14 cellular contexts compared by ENCODE assay signal in genomic region chr13:20264271-20265018, GRCh38. TPM values are rescaled to one million over a fixed set of nuclear protein-coding genes. Genes with fewer than 3 reads are reported as not detected.
A peak's percentile ranks its signal among the peaks of the same experiment; 100 is the strongest.
DNase-seq lines count a peak whose midpoint lies in the region; ATAC-seq and TF ChIP-seq lines count a peak whose summit lies in the region.
"Had no signal": no experiment of that assay in that cellular context is flagged by ENCODE, and none has a peak within 500 bp of the region (broad histone marks: within the 10 kb centered on the region; RNA-seq: fewer than 3 reads in every experiment).

No MANE protein-coding gene starts in this region.

- H3K4me1 ChIP-seq in testis: no peaks in the 10 kb centered on the region
- H3K4me1 ChIP-seq: ascending aorta, SJCRH30 had no signal

- DNase-seq in CMK (ENCODE audit: low read depth) (peak; percentile 5), sciatic nerve (ENCODE audit: low spot score) (no peak), posterior vena cava (ENCODE audit: low spot score) (no peak), testis (no peak)
- DNase-seq in T-helper 2 cell treated with Interferon-gamma antibody and Interleukin-4, amounts not matched to agents 5 μg/mL and 100 μg/mL, for 36 hours (ENCODE audit: low spot score): no peak
- DNase-seq: immature natural killer cell, naive B cell, NCI-H2171 treated with DMSO at 0.1 percent for 48 hours, SJCRH30 had no signal

- intact Hi-C loops in sciatic nerve (cut with DNase I) (no loop called here), posterior vena cava (cut with DNase I) (no loop called here), testis (cut with DNase I; ENCODE audit: low total_unique reads) (no loop called here)

- no peak for TF ChIP-seq POLR2A in testis (IDR thresholded peaks at IDR 0.05)

- no peaks in the 10 kb centered on the region for H3K9me3 Mint-ChIP-seq in T-helper 2 cell treated with Interferon-gamma antibody and Interleukin-4, amounts not matched to agents 5 μg/mL and 100 μg/mL, for 36 hours
- H3K9me3 Mint-ChIP-seq: immature natural killer cell had no signal

- no peak overlapping the region for H3K4me3 ChIP-seq in testis
- H3K4me3 ChIP-seq: ascending aorta, SJCRH30 had no signal

- no peak for TF ChIP-seq CTCF in testis (IDR thresholded peaks at IDR 0.05)

- no peaks in the 10 kb centered on the region for H3K27me3 Mint-ChIP-seq in T-helper 2 cell treated with Interferon-gamma antibody and Interleukin-4, amounts not matched to agents 5 μg/mL and 100 μg/mL, for 36 hours (ENCODE audit: low read depth)

- no peaks in the 10 kb centered on the region for H3K27me3 ChIP-seq in testis
- H3K27me3 ChIP-seq: ascending aorta had no signal

- no peak overlapping the region for H3K27ac Mint-ChIP-seq in T-helper 2 cell treated with Interferon-gamma antibody and Interleukin-4, amounts not matched to agents 5 μg/mL and 100 μg/mL, for 36 hours
- H3K27ac Mint-ChIP-seq: immature natural killer cell, naive B cell had no signal

- no peaks in the 10 kb centered on the region for H3K9me3 ChIP-seq in testis
- H3K9me3 ChIP-seq: ascending aorta, SJCRH30 had no signal

- H3K36me3 Mint-ChIP-seq in T-helper 2 cell treated with Interferon-gamma antibody and Interleukin-4, amounts not matched to agents 5 μg/mL and 100 μg/mL, for 36 hours (ENCODE audit: low read depth): no peaks in the 10 kb centered on the region
- H3K36me3 Mint-ChIP-seq: immature natural killer cell had no signal

- no peak overlapping the region for H3K4me3 Mint-ChIP-seq in T-helper 2 cell treated with Interferon-gamma antibody and Interleukin-4, amounts not matched to agents 5 μg/mL and 100 μg/mL, for 36 hours
- H3K4me3 Mint-ChIP-seq: immature natural killer cell, naive B cell had no signal

- ATAC-seq in GM18909 (IDR thresholded peaks at IDR 0.05; ENCODE audit: poor library complexity, unreplicated experiment) (peak; percentile 99), HG02588 (IDR thresholded peaks at IDR 0.05; ENCODE audit: unreplicated experiment) (peak; percentile 98), HG03378 (IDR thresholded peaks at IDR 0.05; ENCODE audit: unreplicated experiment) (peak; percentile 99), sciatic nerve (no peak)

- WGBS in testis, 2 donors: 90% methylated on average over 9 of the region's 9 CpGs

- no peak overlapping the region for H3K27ac ChIP-seq in testis
- H3K27ac ChIP-seq: ascending aorta, SJCRH30 had no signal

- no peaks in the 10 kb centered on the region for H3K36me3 ChIP-seq in testis (ENCODE audit: low read depth, missing control alignments)
- H3K36me3 ChIP-seq: ascending aorta, SJCRH30 had no signal

- peaks cover 2% of the 10 kb centered on the region for H3K4me1 Mint-ChIP-seq in T-helper 2 cell treated with Interferon-gamma antibody and Interleukin-4, amounts not matched to agents 5 μg/mL and 100 μg/mL, for 36 hours (ENCODE audit: low read depth)
- H3K4me1 Mint-ChIP-seq: immature natural killer cell, naive B cell had no signal

RNA-seq across cellular contexts. Expression of gene GJB6, which starts 32.3 kb away (rescaled TPM):
- total RNA-seq in sciatic nerve (not detected), posterior vena cava (not detected), testis (1 to 10 TPM; 1.4 to 1.7 TPM)
- 1.8 TPM for polyA plus RNA-seq in testis (ENCODE audit: insufficient read depth, low read depth, low replicate concordance)
- total RNA-seq: ascending aorta, endothelial cell of umbilical vein, SJCRH30 had no signal
- polyA plus RNA-seq: endothelial cell of umbilical vein, immature natural killer cell had no signal
